Comparison of ENCODE assay signal across 19 cellular contexts in genomic region chr21:33027401-33028185, GRCh38. TPM values are rescaled to one million over a fixed set of nuclear protein-coding genes. Genes with fewer than 3 reads are reported as not detected.
A peak's percentile ranks its signal among the peaks of the same experiment; 100 is the strongest.
DNase-seq lines count a peak whose midpoint lies in the region; ATAC-seq and TF ChIP-seq lines count a peak whose summit lies in the region.
"Had no signal": no experiment of that assay in that cellular context is flagged by ENCODE, and none has a peak within 500 bp of the region (broad histone marks: within the 10 kb centered on the region; RNA-seq: fewer than 3 reads in every experiment).

No MANE protein-coding gene starts in this region.

- H2BK120ac ChIP-seq in neuronal stem cell (ENCODE audit: low read depth, low read length): no peak overlapping the region

- H3K9ac ChIP-seq in neuronal stem cell (ENCODE audit: low read depth, low read length, poor library complexity): no peak overlapping the region

- H4K8ac ChIP-seq in neuronal stem cell (ENCODE audit: low read depth, low read length): no peak overlapping the region

- peak overlapping the region; percentile 42 for H2BK5ac ChIP-seq in neuronal stem cell (ENCODE audit: low read length)

- ATAC-seq in CD4-positive, alpha-beta T cell (ENCODE audit: poor library complexity): peak; percentile 25
- no peak for ATAC-seq in stimulated activated naive CD8-positive, alpha-beta T cell treated with anti-CD3 and anti-CD28 coated beads, Interleukin-15, amount 100 ng/mL, for 72 hours
- ATAC-seq in HG03095 (IDR thresholded peaks at IDR 0.05; ENCODE audit: unreplicated experiment): no peak
- ATAC-seq: foreskin keratinocyte, Panc1 had no signal

- H3K27ac Mint-ChIP-seq in CD4-positive, alpha-beta T cell: no peak overlapping the region
- H3K27ac Mint-ChIP-seq in stimulated activated naive CD8-positive, alpha-beta T cell treated with anti-CD3 and anti-CD28 coated beads, Interleukin-15, amount 100 ng/mL, for 72 hours: no peak overlapping the region

- no peaks in the 10 kb centered on the region for H3K79me1 ChIP-seq in neuronal stem cell (ENCODE audit: low read depth, low read length)

- H3K18ac ChIP-seq in neuronal stem cell (ENCODE audit: low read length): no peak overlapping the region

- peak overlapping the region; percentile 34 for H2BK12ac ChIP-seq in neuronal stem cell (ENCODE audit: low read length)

- no peak overlapping the region for H2AFZ ChIP-seq in neuronal stem cell (ENCODE audit: low read length)

- H3K23ac ChIP-seq in neuronal stem cell (ENCODE audit: low read depth, low read length, poor library complexity): peak overlapping the region; percentile 87

- H3K4me1 ChIP-seq in neuronal stem cell (ENCODE audit: control insufficient read depth in 2 of 2, insufficient read depth in 1 of 2, low read depth in 1 of 2, low read length in 2 of 2): peaks cover 0 to 11% of the 10 kb centered on the region in 2 donors
- H3K4me1 ChIP-seq: foreskin keratinocyte had no signal

- H3K14ac ChIP-seq in neuronal stem cell (ENCODE audit: low read length): no peak overlapping the region

- H3K4ac ChIP-seq in neuronal stem cell (ENCODE audit: low read length): no peak overlapping the region

- H3K4me3 ChIP-seq in neuronal stem cell (ENCODE audit: low read length in 2 of 2): no peak overlapping the region

- no peak overlapping the region for H4K91ac ChIP-seq in neuronal stem cell (ENCODE audit: low read depth, low read length, poor library complexity)

- H3K36me3 ChIP-seq in neuronal stem cell (replicated peaks in 1 of 2; ENCODE audit: control insufficient read depth in 2 of 2, insufficient read depth in 2 of 2, low read length in 2 of 2): no peaks in the 10 kb centered on the region
- H3K36me3 ChIP-seq: suprapubic skin had no signal

- no peak for TF ChIP-seq CTCF in CD4-positive, alpha-beta T cell (IDR thresholded peaks at IDR 0.05)
- TF ChIP-seq CTCF in GM20000 (IDR thresholded peaks at IDR 0.05; ENCODE audit: extremely low read depth, missing control alignments): no peak

- DNase-seq in CD4-positive, alpha-beta T cell: no peak
- peak; percentile 56 for DNase-seq in GM20000 (ENCODE audit: low spot score)
- no peak for DNase-seq in neuronal stem cell (ENCODE audit: low spot score)
- DNase-seq in stimulated activated naive CD8-positive, alpha-beta T cell treated with anti-CD3 and anti-CD28 coated beads, Interleukin-15, amount 100 ng/mL, for 72 hours: no peak
- no peak for DNase-seq in islet precursor cell
- DNase-seq: activated effector memory CD4-positive, alpha-beta T cell treated with Interleukin-2 at 50 U/mL for 16 hours; AML-193; DMS 273 treated with DMSO at 0.1 percent for 48 hours; foreskin keratinocyte; MM.1S; NCI-H2081 treated with DMSO at 0.1 percent for 48 hours; NCI-H774 had no signal

- CTCF ChIA-PET in CD4-positive, alpha-beta T cell (lab: Charles Lee): no interaction called here

- peaks cover 89% of the 10 kb centered on the region for H3K27me3 Mint-ChIP-seq in CD4-positive, alpha-beta T cell
- peaks cover 96% of the 10 kb centered on the region for H3K27me3 Mint-ChIP-seq in stimulated activated naive CD8-positive, alpha-beta T cell treated with anti-CD3 and anti-CD28 coated beads, Interleukin-15, amount 100 ng/mL, for 72 hours

- no peaks in the 10 kb centered on the region for H3K9me3 ChIP-seq in CD4-positive, alpha-beta T cell (ENCODE audit: control insufficient read depth, low read length)
- H3K9me3 ChIP-seq in neuronal stem cell (replicated peaks in 1 of 2; ENCODE audit: control insufficient read depth in 2 of 2, insufficient read depth in 1 of 2, low read depth in 1 of 2, low read length in 2 of 2): peaks cover 6 to 12% of the 10 kb centered on the region in 2 donors
- H3K9me3 ChIP-seq: suprapubic skin had no signal

- H3K4me2 ChIP-seq in neuronal stem cell (ENCODE audit: insufficient read depth, low read length, poor library complexity, severe bottlenecking): no peak overlapping the region

- H3K27ac ChIP-seq in CD4-positive, alpha-beta T cell (ENCODE audit: low read depth, low read length): no peak overlapping the region
- H3K27ac ChIP-seq in cingulate gyrus (ENCODE audit: low read depth, low read length) (peak overlapping the region; percentile 47), neuronal stem cell (replicated peaks; ENCODE audit: low read length) (no peak overlapping the region)
- H3K27ac ChIP-seq: foreskin keratinocyte, suprapubic skin had no signal

- intact Hi-C loops in CD4-positive, alpha-beta T cell (cut with DNase I, micrococcal nuclease): no loop called here

- H3K36me3 Mint-ChIP-seq in CD4-positive, alpha-beta T cell (ENCODE audit: low read depth): no peaks in the 10 kb centered on the region

- H2BK15ac ChIP-seq in neuronal stem cell (ENCODE audit: low read length): no peak overlapping the region

- H2AK5ac ChIP-seq in neuronal stem cell (ENCODE audit: low read depth, low read length): no peak overlapping the region

- H3K27me3 ChIP-seq in CD4-positive, alpha-beta T cell (ENCODE audit: control insufficient read depth, insufficient read depth, low read length): peaks cover 98% of the 10 kb centered on the region
- peaks cover 72 to 99% (median 98%) of the 10 kb centered on the region in 3 experiments for H3K27me3 ChIP-seq in neuronal stem cell (ENCODE audit: control insufficient read depth in 3 of 3, insufficient read depth in 3 of 3, low read depth in 1 of 3, low read length in 3 of 3)

- peaks cover 52% of the 10 kb centered on the region for H3K4me1 Mint-ChIP-seq in CD4-positive, alpha-beta T cell (ENCODE audit: low read depth)
- peaks cover 64% of the 10 kb centered on the region for H3K4me1 Mint-ChIP-seq in stimulated activated naive CD8-positive, alpha-beta T cell treated with anti-CD3 and anti-CD28 coated beads, Interleukin-15, amount 100 ng/mL, for 72 hours

- WGBS in neuronal stem cell (ENCODE audit: extremely low coverage in 2 of 2, insufficient read length in 2 of 2, insufficient replicate concordance in 1 of 2), 2 donors: no CpG with 5 or more reads among the region's 82 CpGs

- POLR2A ChIA-PET in CD4-positive, alpha-beta T cell (lab: Charles Lee): no interaction called here

- no peak overlapping the region for H3K4me3 Mint-ChIP-seq in CD4-positive, alpha-beta T cell
- H3K4me3 Mint-ChIP-seq in stimulated activated naive CD8-positive, alpha-beta T cell treated with anti-CD3 and anti-CD28 coated beads, Interleukin-15, amount 100 ng/mL, for 72 hours: no peak overlapping the region

- H3K9me3 Mint-ChIP-seq in CD4-positive, alpha-beta T cell: no peaks in the 10 kb centered on the region
- no peaks in the 10 kb centered on the region for H3K9me3 Mint-ChIP-seq in stimulated activated naive CD8-positive, alpha-beta T cell treated with anti-CD3 and anti-CD28 coated beads, Interleukin-15, amount 100 ng/mL, for 72 hours
- H3K9me3 Mint-ChIP-seq: neural crest cell had no signal

RNA-seq across cellular contexts. Expression of gene OLIG2, which starts 1.9 kb away (rescaled TPM):
- total RNA-seq in CD4-positive, alpha-beta T cell: not detected
- 0.70 TPM for polyA plus RNA-seq in neuronal stem cell (2013, experiment 1 of 2)
- polyA plus RNA-seq in neuronal stem cell (2013, experiment 2 of 2): 0.61 TPM
- total RNA-seq: foreskin keratinocyte, suprapubic skin had no signal
- polyA plus RNA-seq: foreskin keratinocyte, immature natural killer cell had no signal

RNA-seq across cellular contexts. Expression of gene OLIG1, which starts 42.3 kb away (rescaled TPM):
- total RNA-seq in CD4-positive, alpha-beta T cell: not detected
- 0.11 TPM for polyA plus RNA-seq in neuronal stem cell (2013, experiment 1 of 2)
- polyA plus RNA-seq in neuronal stem cell (2013, experiment 2 of 2): not detected
- total RNA-seq: chondrocyte, foreskin keratinocyte had no signal
- polyA plus RNA-seq: foreskin keratinocyte, immature natural killer cell had no signal
